14 cellular contexts compared by ENCODE assay signal in genomic region chr9:133714606-133715294, GRCh38. TPM values are rescaled to one million over a fixed set of nuclear protein-coding genes. Genes with fewer than 3 reads are reported as not detected.
DNase-seq lines count a peak whose midpoint lies in the region; FAIRE-seq and TF ChIP-seq lines count a peak whose summit lies in the region.
"Had no signal": no experiment of that assay in that cellular context is flagged by ENCODE, and none has a peak within 500 bp of the region (broad histone marks: within the 10 kb centered on the region; RNA-seq: fewer than 3 reads in every experiment).

No MANE protein-coding gene starts in this region.

- DNase-seq in BE2C: peak; percentile 90
- DNase-seq in Peyer's patch: no peak
- DNase-seq in fibroblast of pulmonary artery (ENCODE audit: low read depth): peak; percentile 95
- no peak for DNase-seq in nephron progenitor cell
- DNase-seq in GM12892 (ENCODE audit: insufficient read length): no peak
- no peak for DNase-seq in cortex of kidney (lab: John Stamatoyannopoulos, UW)
- no peak for DNase-seq in DMS79 (lab: John Stamatoyannopoulos, UW)
- no peak for DNase-seq in H54 (ENCODE audit: insufficient read length, low spot score)
- DNase-seq: activated CD8-positive, alpha-beta T cell treated with anti-CD3 and anti-CD28 coated beads, Interleukin-2, amount 10 ng/mL, durations not matched to agents 7 days and 5 days; central memory CD4-positive, alpha-beta T cell; hypothalamus; NCI-H187; SHP77 treated with DMSO at 0.1 percent for 48 hours had no signal

- H3K9me3 Mint-ChIP-seq in nephron progenitor cell: peaks cover 6% of the 10 kb centered on the region

- H3K4me1 ChIP-seq in BE2C (peaks cover 47% of the 10 kb centered on the region), Peyer's patch (peaks cover 0 to 5% (median 0%) of the 10 kb centered on the region in 4 donors)

- FAIRE-seq in GM12892 (lab: Jason Lieb, UNC) (no peak), H54 (lab: Jason Lieb, UNC) (no peak)

- H3K27ac Mint-ChIP-seq in nephron progenitor cell: peak overlapping the region; percentile 72
- H3K27ac Mint-ChIP-seq: activated CD8-positive, alpha-beta T cell treated with anti-CD3 and anti-CD28 coated beads, Interleukin-2, amount 10 ng/mL, durations not matched to agents 7 days and 5 days had no signal

- H3K36me3 ChIP-seq in BE2C: no peaks in the 10 kb centered on the region
- no peaks in the 10 kb centered on the region for H3K36me3 ChIP-seq in Peyer's patch
- H3K36me3 ChIP-seq: neutrophil had no signal

- peaks cover 51% of the 10 kb centered on the region for H3K4me1 Mint-ChIP-seq in nephron progenitor cell

- H3K9me3 ChIP-seq in BE2C: no peaks in the 10 kb centered on the region
- no peaks in the 10 kb centered on the region for H3K9me3 ChIP-seq in Peyer's patch
- H3K9me3 ChIP-seq: neutrophil had no signal

- H3K27me3 ChIP-seq in BE2C: no peaks in the 10 kb centered on the region
- H3K27me3 ChIP-seq in Peyer's patch: no peaks in the 10 kb centered on the region
- H3K27me3 ChIP-seq: neutrophil had no signal

- peak overlapping the region; percentile 34 for H3K4me3 Mint-ChIP-seq in nephron progenitor cell
- H3K4me3 Mint-ChIP-seq: activated CD8-positive, alpha-beta T cell treated with anti-CD3 and anti-CD28 coated beads, Interleukin-2, amount 10 ng/mL, durations not matched to agents 7 days and 5 days had no signal

- no peak overlapping the region for H3K4me3 ChIP-seq in BE2C (ENCODE audit: low read depth, low read length)
- no peak overlapping the region for H3K4me3 ChIP-seq in Peyer's patch
- no peak overlapping the region for H3K4me3 ChIP-seq in fibroblast of pulmonary artery (replicated peaks; ENCODE audit: low read depth, low read length)

- TF ChIP-seq CTCF in BE2C (IDR thresholded peaks at IDR 0.05; ENCODE audit: low read depth, low read length) (no peak), Peyer's patch (IDR thresholded peaks at IDR 0.05) (no peak), fibroblast of pulmonary artery (IDR thresholded peaks at IDR 0.05; ENCODE audit: low read length, missing control alignments) (no peak), nephron progenitor cell (IDR thresholded peaks at IDR 0.05) (no peak)

- peaks cover 5% of the 10 kb centered on the region for H3K36me3 Mint-ChIP-seq in nephron progenitor cell (ENCODE audit: low read depth)

- no peak for TF ChIP-seq POLR2A in Peyer's patch (IDR thresholded peaks at IDR 0.05)
- TF ChIP-seq POLR2A in GM12892 (IDR thresholded peaks at IDR 0.05; ENCODE audit: low read depth, low read length): no peak
- TF ChIP-seq POLR2A in H54 (IDR thresholded peaks at IDR 0.05; ENCODE audit: low read depth, low read length): no peak

- H3K27me3 Mint-ChIP-seq in nephron progenitor cell (ENCODE audit: low read depth, poor library complexity): peaks cover 12% of the 10 kb centered on the region

- peak overlapping the region; percentile 25 to 48 (median 28) for H3K27ac ChIP-seq in Peyer's patch
- H3K27ac ChIP-seq: neutrophil had no signal

RNA-seq across cellular contexts. Expression of gene SARDH, which starts 23.4 kb away (rescaled TPM):
- polyA plus RNA-seq in BE2C (2012; ENCODE audit: insufficient read depth, insufficient read length, low read depth): 6.3 TPM
- 1 to 10 TPM in 2 of 4 donors, under 1 TPM in 2; 0.47 to 5.0 (median 0.95) TPM for total RNA-seq in Peyer's patch
- not detected for polyA plus RNA-seq in GM12892 (2012; ENCODE audit: missing spikeins)

Comparison
In these comparisons a context has a peak if more than half of its experiments do, and no peak if none do; other contexts are left out.
1. DNase-seq: peak in BE2C (single experiment) and fibroblast of pulmonary artery (single experiment); none in Peyer's patch (0 of 3), nephron progenitor cell (single experiment), GM12892 (single experiment), cortex of kidney (single experiment), DMS79 (single experiment) and H54 (single experiment).